Comparison of ENCODE assay signal across 1 cellular context in genomic region chr19:4007836-4008539, GRCh38.
A peak's percentile ranks its signal among the peaks of the same experiment; 100 is the strongest.
TF ChIP-seq lines count a peak whose summit lies in the region.

No MANE protein-coding gene starts in this region.

TF ChIP-seq in HEK293, 187 proteins besides CTCF, POLR2A, EP300 and RAD21 (continued from another document):
- TF ChIP-seq ZFHX2 (tag by site-specific recombination; conservative IDR thresholded peaks at IDR 0.05) (peak; percentile 39; the same call in 1 of the 2 replicates), ZNF133 (tag by site-specific recombination; IDR thresholded peaks at IDR 0.05) (no peak), ZFP37 (tag by site-specific recombination; IDR thresholded peaks at IDR 0.05) (no peak), BCL11B (tag by site-specific recombination; IDR thresholded peaks at IDR 0.05; ENCODE audit: low read depth) (no peak)
